Comparison of ENCODE assay signal across 1 cellular context in the genomic region with DNA sequence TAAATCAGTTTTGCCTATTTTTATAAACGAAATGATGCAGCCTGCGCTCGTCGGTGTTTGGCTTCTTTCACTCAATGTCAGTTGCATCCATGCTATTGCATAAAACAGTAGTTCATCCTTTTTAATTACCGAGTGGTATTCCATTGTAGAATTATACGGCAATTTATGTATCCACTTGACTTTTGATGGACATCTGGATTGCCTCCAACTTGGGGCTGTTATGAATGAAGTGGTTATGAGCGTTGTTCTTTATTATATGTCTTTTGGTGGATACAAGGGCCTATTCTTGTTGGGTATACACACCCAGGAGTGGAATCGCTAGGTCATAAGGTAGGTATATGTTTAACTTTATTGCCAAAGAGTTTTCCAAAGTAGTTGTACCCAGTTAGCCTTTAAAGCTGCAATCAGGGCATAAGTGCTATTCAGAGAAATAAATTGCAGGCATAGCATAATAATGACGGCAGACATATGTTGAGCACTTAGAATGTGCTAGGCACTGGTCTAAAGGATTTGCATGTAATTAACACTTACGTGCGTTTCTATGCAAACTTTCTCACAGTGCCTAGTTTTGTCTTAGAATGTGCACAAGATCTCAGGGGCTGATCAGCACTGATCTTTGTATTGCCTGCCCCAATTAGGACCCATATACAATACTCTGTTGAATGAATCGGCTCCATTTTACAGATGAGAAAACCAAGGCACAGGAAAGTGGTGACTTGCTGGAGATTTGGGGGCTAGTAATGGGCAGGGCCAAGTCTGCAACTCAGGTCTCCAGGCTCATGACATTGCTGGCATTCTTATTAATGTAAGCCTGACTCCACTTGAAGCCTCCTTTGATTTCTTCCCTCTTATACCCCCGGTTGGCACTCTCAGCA.
TF ChIP-seq lines count a peak whose summit lies in the region.

No MANE protein-coding gene starts in this region.

TF ChIP-seq in H1, 55 proteins besides CTCF, POLR2A, EP300 and RAD21:
- TF ChIP-seq SAP30 (IDR thresholded peaks at IDR 0.05; ENCODE audit: insufficient read depth, insufficient replicate concordance, low read length) (no peak), KDM1A (IDR thresholded peaks at IDR 0.05; ENCODE audit: borderline replicate concordance, low read length) (0 out of 2 replicates have a peak, but pooled peaks have one; percentile 23), SIN3A (conservative IDR thresholded peaks at IDR 0.05 in 1 of 2, IDR thresholded peaks at IDR 0.05 in 1 of 2; ENCODE audit: low read depth in 1 of 2, low read length in 2 of 2) (no peak), CBX8 (IDR thresholded peaks at IDR 0.05; ENCODE audit: borderline replicate concordance, low read depth, low read length) (no peak), YY1 (IDR thresholded peaks at IDR 0.05; ENCODE audit: low read depth, low read length) (no peak)
TF ChIP-seq in H1: peak in this region for 1.
